Comparison of ENCODE assay signal across 8 cellular contexts in the genomic region with DNA sequence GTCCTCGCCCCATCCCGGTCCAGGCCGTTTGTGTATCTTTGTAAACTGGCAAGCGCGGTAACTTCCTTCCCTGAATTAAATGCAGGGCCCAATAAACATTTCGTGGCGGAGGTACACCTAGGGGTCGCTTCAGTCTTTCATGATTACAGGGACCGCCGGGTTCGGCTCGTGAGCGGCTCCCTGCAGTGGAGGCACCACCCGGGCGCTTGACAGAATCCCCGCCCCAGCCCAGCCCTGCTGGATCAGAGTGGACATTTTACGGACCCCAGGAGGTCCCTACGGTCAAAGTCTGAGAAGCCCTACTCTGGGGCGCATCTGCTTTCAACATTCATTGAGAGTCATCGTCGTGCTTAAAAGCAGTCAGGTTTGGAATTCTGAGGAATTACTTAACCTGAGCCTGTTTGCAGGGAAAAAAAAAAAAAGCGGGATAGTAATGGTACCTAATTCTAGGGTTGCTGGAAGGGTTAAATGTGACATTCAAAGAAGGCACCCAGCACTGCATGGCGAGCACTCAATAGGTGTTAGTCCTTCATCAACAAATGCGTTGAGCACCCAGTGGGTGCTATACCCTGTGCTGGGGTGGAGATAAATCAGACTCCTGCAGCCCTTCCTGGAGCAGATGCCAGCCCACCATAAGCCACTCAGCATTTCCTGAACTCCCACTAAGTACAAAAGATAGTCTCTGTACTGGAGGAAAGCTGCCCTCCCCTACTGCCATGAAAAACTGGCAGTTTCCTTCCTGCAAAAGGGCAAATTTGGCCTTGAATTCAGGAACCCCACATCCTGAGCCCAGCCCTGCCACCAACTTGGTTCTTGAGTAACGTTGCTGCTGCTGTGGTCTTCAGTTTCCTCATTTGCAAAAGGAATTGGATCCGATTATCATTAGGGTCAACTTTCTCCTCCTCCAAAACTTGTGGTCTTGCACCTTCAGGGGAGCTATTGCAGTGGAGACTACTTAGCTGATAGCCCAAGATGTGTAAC. TPM values are rescaled to one million over a fixed set of nuclear protein-coding genes. Genes with fewer than 3 reads are reported as not detected.
DNase-seq lines count a peak whose midpoint lies in the region; ATAC-seq and TF ChIP-seq lines count a peak whose summit lies in the region.

No MANE protein-coding gene starts in this region.

- ATAC-seq in GM18858 (IDR thresholded peaks at IDR 0.05; ENCODE audit: unreplicated experiment), result no peak

- DNase-seq in GM06990 (ENCODE audit: extremely low read depth, insufficient read length), result no peak
- peak; percentile 60 for DNase-seq in HuH-7 (ENCODE audit: low spot score)
- DNase-seq in UCSD-AML1 (lab: John Stamatoyannopoulos, UW; ENCODE audit: unreplicated experiment), result peak; percentile 83
- DNase-seq in fibroblast of villous mesenchyme (ENCODE audit: low read depth), result peak; percentile 52
- DNase-seq in trophoblast cell, result no peak
- DNase-seq in kidney glomerular epithelial cell (lab: John Stamatoyannopoulos, UW), result no peak
- DNase-seq in amniotic stem cell (lab: John Stamatoyannopoulos, UW), result no peak

- peak overlapping the region; percentile 92 for H3K4me2 ChIP-seq in trophoblast cell (ENCODE audit: low read length)

- peak overlapping the region; percentile 40 for H2BK120ac ChIP-seq in trophoblast cell (ENCODE audit: insufficient read depth, low read length, poor library complexity)

- no CpG with 5 or more reads among the region's 26 CpGs for WGBS in trophoblast cell (ENCODE audit: extremely low coverage, insufficient coverage, insufficient read length)

- peaks cover 2% of the 10 kb centered on the region; the same call in 1 of the 2 replicates for H3K27me3 ChIP-seq in GM06990 (replicated peaks; ENCODE audit: control insufficient read depth, insufficient read depth, low read length)
- H3K27me3 ChIP-seq in trophoblast cell (ENCODE audit: insufficient read depth, low read length), result no peaks in the 10 kb centered on the region

- H3K4me3 ChIP-seq in GM06990 (replicated peaks; ENCODE audit: low read depth, low read length), result peak overlapping the region; percentile 82
- H3K4me3 ChIP-seq in fibroblast of villous mesenchyme (ENCODE audit: low read depth, low read length), result peak overlapping the region; percentile 85
- peak overlapping the region; percentile 86 for H3K4me3 ChIP-seq in trophoblast cell (ENCODE audit: low read depth, low read length)

- peaks cover 4 to 6% of the 10 kb centered on the region in 2 experiments for H3K4me1 ChIP-seq in trophoblast cell (ENCODE audit: control insufficient read depth in 1 of 2, insufficient read depth in 2 of 2, low read length in 2 of 2)

- H4K8ac ChIP-seq in trophoblast cell (ENCODE audit: low read depth, low read length), result peak overlapping the region; percentile 77

- H3K14ac ChIP-seq in trophoblast cell (ENCODE audit: low read length), result peak overlapping the region; percentile 67

- peak overlapping the region; percentile 75 for H3K9ac ChIP-seq in trophoblast cell (ENCODE audit: low read length)

- peak overlapping the region; percentile 95 for H3K27ac ChIP-seq in trophoblast cell (ENCODE audit: low read depth, low read length)

- H3K18ac ChIP-seq in trophoblast cell (ENCODE audit: low read length), result peak overlapping the region; percentile 63

- H4K91ac ChIP-seq in trophoblast cell (ENCODE audit: low read depth, low read length), result peak overlapping the region; percentile 59

- peaks cover 11% of the 10 kb centered on the region for H3K79me2 ChIP-seq in trophoblast cell (ENCODE audit: control insufficient read depth, insufficient read depth, low read length, poor library complexity)

- H3K9me3 ChIP-seq in trophoblast cell (ENCODE audit: insufficient read depth, low read depth, low read length), result no peaks in the 10 kb centered on the region

- peak overlapping the region; percentile 74 for H2AFZ ChIP-seq in trophoblast cell (ENCODE audit: insufficient read depth, low read length, poor library complexity)

- H3K4ac ChIP-seq in trophoblast cell (ENCODE audit: low read depth, low read length), result no peak overlapping the region

- no peak overlapping the region for H2AK5ac ChIP-seq in trophoblast cell (ENCODE audit: low read length)

- peak overlapping the region; percentile 43 for H4K12ac ChIP-seq in trophoblast cell (ENCODE audit: low read depth, low read length)

- no peak overlapping the region for H3K23ac ChIP-seq in trophoblast cell (ENCODE audit: low read length)

- no peak overlapping the region for H2BK12ac ChIP-seq in trophoblast cell (ENCODE audit: low read length)

- H3K36me3 ChIP-seq in GM06990 (ENCODE audit: control insufficient read depth, insufficient read depth, low read length) (no peaks in the 10 kb centered on the region), trophoblast cell (ENCODE audit: control insufficient read depth in 1 of 2, insufficient read depth in 2 of 2, low read length in 2 of 2) (peaks cover 15 to 22% of the 10 kb centered on the region in 2 experiments)

- TF ChIP-seq CTCF in GM06990 (IDR thresholded peaks at IDR 0.05; ENCODE audit: insufficient read depth, low read length, poor library complexity, severe bottlenecking) (no peak), fibroblast of villous mesenchyme (IDR thresholded peaks at IDR 0.05; ENCODE audit: insufficient read depth, low read depth, low read length) (peak; percentile 27)

- no peak overlapping the region for H2BK5ac ChIP-seq in trophoblast cell (ENCODE audit: low read depth, low read length, poor library complexity)

- peaks cover 16% of the 10 kb centered on the region for H3K79me1 ChIP-seq in trophoblast cell (ENCODE audit: low read length)

RNA-seq across cellular contexts. Expression of gene DUSP3, which starts 0.7 kb away (rescaled TPM):
- total RNA-seq in fibroblast of villous mesenchyme, result 79.6 and 95.9 TPM in 2 replicates
- 62.1 and 62.7 TPM in 2 replicates for polyA plus RNA-seq in trophoblast cell (2013)

RNA-seq across cellular contexts. Expression of gene CFAP97D1, which starts 0.8 kb away (rescaled TPM):
- not detected in 2 replicates for total RNA-seq in fibroblast of villous mesenchyme
- polyA plus RNA-seq in trophoblast cell (2013), result 0.03 and 0.05 TPM in 2 replicates

RNA-seq across cellular contexts. Expression of gene SOST, which starts 20.8 kb away (rescaled TPM):
- total RNA-seq in fibroblast of villous mesenchyme, result not detected in 2 replicates
- polyA plus RNA-seq in trophoblast cell (2013), result 0.07 TPM in 2 replicates

RNA-seq across cellular contexts. Expression of gene MPP3, which starts 53.5 kb away (rescaled TPM):
- total RNA-seq in fibroblast of villous mesenchyme, result 8.7 and 9.1 TPM in 2 replicates
- polyA plus RNA-seq in trophoblast cell (2013), result 0.76 and 0.86 TPM in 2 replicates

Comparison
In these comparisons a context has a peak if more than half of its experiments do, and no peak if none do; other contexts are left out.
1. DNase-seq: peak in HuH-7 (single experiment), UCSD-AML1 (single experiment) and fibroblast of villous mesenchyme (single experiment); none in GM06990 (single experiment), trophoblast cell (0 of 2), kidney glomerular epithelial cell (single experiment) and amniotic stem cell (single experiment).
2. Peak in every context shown above with its lines, with median percentiles within 50 percentile points of each other: H3K4me3 ChIP-seq.